In genomic region chr15:90400759-90401314, GRCh38 we compare ENCODE assay signal across 1 cellular context.
TF ChIP-seq lines count a peak whose summit lies in the region.

No MANE protein-coding gene starts in this region.

TF ChIP-seq in HepG2, 621 proteins besides CTCF, POLR2A, EP300 and RAD21 (continued from another document and continues in another):
- 0 out of 2 replicates have a peak, but pooled peaks have one; percentile 29 for TF ChIP-seq ZNF644 (CRISPR knock-in tag; IDR thresholded peaks at IDR 0.05; ENCODE audit: low read depth)
- no peak for TF ChIP-seq ZNF776 (CRISPR knock-in tag; IDR thresholded peaks at IDR 0.05)
- no peak for TF ChIP-seq KDM6A (CRISPR knock-in tag; IDR thresholded peaks at IDR 0.05; ENCODE audit: low read depth)
- no peak for TF ChIP-seq GABPA (IDR thresholded peaks at IDR 0.05; ENCODE audit: low read depth, low read length)
- peak; percentile 68 for TF ChIP-seq GABPA (CRISPR knock-in tag; IDR thresholded peaks at IDR 0.05; ENCODE audit: low read depth)
- no peak for TF ChIP-seq SALL2 (CRISPR knock-in tag; IDR thresholded peaks at IDR 0.05)
- TF ChIP-seq RNF2 (conservative IDR thresholded peaks at IDR 0.05; ENCODE audit: low read depth): no peak
- TF ChIP-seq ZBTB21 (CRISPR knock-in tag; IDR thresholded peaks at IDR 0.05): no peak
- peak; percentile 65; the same call in 1 of the 2 replicates for TF ChIP-seq NR2C2 (CRISPR knock-in tag; IDR thresholded peaks at IDR 0.05; ENCODE audit: borderline replicate concordance)
- no peak for TF ChIP-seq MAF1 (CRISPR knock-in tag; IDR thresholded peaks at IDR 0.05; ENCODE audit: borderline replicate concordance)
- peak; percentile 30; the same call in 1 of the 2 replicates for TF ChIP-seq ATF3 (CRISPR knock-in tag; IDR thresholded peaks at IDR 0.05)
- TF ChIP-seq POLR2AphosphoS5 (IDR thresholded peaks at IDR 0.05; ENCODE audit: low read depth, low read length): no peak
- 0 out of 2 replicates have a peak, but pooled peaks have one; percentile 15 for TF ChIP-seq MED1 (CRISPR knock-in tag; IDR thresholded peaks at IDR 0.05)
- no peak for TF ChIP-seq KLF13 (CRISPR knock-in tag; IDR thresholded peaks at IDR 0.05)
- no peak for TF ChIP-seq CBFB (CRISPR knock-in tag; IDR thresholded peaks at IDR 0.05)
- TF ChIP-seq MXD4 (CRISPR knock-in tag; IDR thresholded peaks at IDR 0.05): no peak
- peak; percentile 31; the same call in 1 of the 2 replicates for TF ChIP-seq JUND (CRISPR knock-in tag; IDR thresholded peaks at IDR 0.05)
- TF ChIP-seq MED13 (CRISPR knock-in tag; IDR thresholded peaks at IDR 0.05): no peak
- TF ChIP-seq GZF1 (CRISPR knock-in tag; IDR thresholded peaks at IDR 0.05): no peak
- no peak for TF ChIP-seq ZNF274 (CRISPR knock-in tag; IDR thresholded peaks at IDR 0.05)
- no peak for TF ChIP-seq ZBTB14 (CRISPR knock-in tag; IDR thresholded peaks at IDR 0.05)
- TF ChIP-seq MYC (CRISPR knock-in tag; IDR thresholded peaks at IDR 0.05; ENCODE audit: borderline replicate concordance): no peak
- TF ChIP-seq CHD2 (IDR thresholded peaks at IDR 0.05; ENCODE audit: low read depth, low read length): no peak
- TF ChIP-seq ZXDC (CRISPR knock-in tag; IDR thresholded peaks at IDR 0.05): no peak
- TF ChIP-seq ZNF883 (CRISPR knock-in tag; IDR thresholded peaks at IDR 0.05; ENCODE audit: not compliant biosample characterization): no peak
- no peak for TF ChIP-seq SNRNP70 (IDR thresholded peaks at IDR 0.05; ENCODE audit: low read depth, low read length)
- TF ChIP-seq ZNF552 (CRISPR knock-in tag; IDR thresholded peaks at IDR 0.05; ENCODE audit: borderline replicate concordance): no peak
- TF ChIP-seq ZBTB46 (CRISPR knock-in tag; IDR thresholded peaks at IDR 0.05; ENCODE audit: borderline replicate concordance): no peak
- no peak for TF ChIP-seq AGO2 (optimal IDR thresholded peaks at IDR 0.05; ENCODE audit: low read depth, low read length)
- no peak for TF ChIP-seq NR0B2 (CRISPR knock-in tag; IDR thresholded peaks at IDR 0.05)
- 0 out of 2 replicates have a peak, but pooled peaks have one; percentile 21 for TF ChIP-seq ZMYM4 (CRISPR knock-in tag; IDR thresholded peaks at IDR 0.05)
- no peak for TF ChIP-seq ARNT (IDR thresholded peaks at IDR 0.05)
- TF ChIP-seq HDAC2 (CRISPR knock-in tag; IDR thresholded peaks at IDR 0.05): 0 out of 2 replicates have a peak, but pooled peaks have one; percentile 25
- no peak for TF ChIP-seq THAP8 (CRISPR knock-in tag; IDR thresholded peaks at IDR 0.05; ENCODE audit: borderline replicate concordance)
- TF ChIP-seq HMG20A (CRISPR knock-in tag; IDR thresholded peaks at IDR 0.05; ENCODE audit: borderline replicate concordance): peak; percentile 51; the same call in 1 of the 2 replicates
- no peak for TF ChIP-seq ZNF33A (CRISPR knock-in tag; IDR thresholded peaks at IDR 0.05; ENCODE audit: borderline replicate concordance)
- TF ChIP-seq ZNF530 (CRISPR knock-in tag; IDR thresholded peaks at IDR 0.05; ENCODE audit: low read depth): no peak
- TF ChIP-seq ZNF329 (CRISPR knock-in tag; IDR thresholded peaks at IDR 0.05; ENCODE audit: low read depth): no peak
- no peak; the same call in 1 of the 2 replicates for TF ChIP-seq HNF4A (CRISPR knock-in tag; IDR thresholded peaks at IDR 0.05)
- 0 out of 2 replicates have a peak, but pooled peaks have one; percentile 23 for TF ChIP-seq IRF2 (CRISPR knock-in tag; IDR thresholded peaks at IDR 0.05)
- TF ChIP-seq ZNF605 (CRISPR knock-in tag; IDR thresholded peaks at IDR 0.05): no peak
- no peak for TF ChIP-seq SYNCRIP (IDR thresholded peaks at IDR 0.05; ENCODE audit: insufficient read depth, low read depth, low read length)
- TF ChIP-seq SIN3B (IDR thresholded peaks at IDR 0.05; ENCODE audit: low read length): no peak
- no peak for TF ChIP-seq ZNF34 (CRISPR knock-in tag; IDR thresholded peaks at IDR 0.05; ENCODE audit: borderline replicate concordance)
- no peak for TF ChIP-seq BRD4 (CRISPR knock-in tag; IDR thresholded peaks at IDR 0.05)
- no peak for TF ChIP-seq ZNF496 (CRISPR knock-in tag; IDR thresholded peaks at IDR 0.05; ENCODE audit: insufficient replicate concordance)
- no peak for TF ChIP-seq ZNF572 (CRISPR knock-in tag; IDR thresholded peaks at IDR 0.05)
- TF ChIP-seq HOMEZ (CRISPR knock-in tag; IDR thresholded peaks at IDR 0.05; ENCODE audit: low read depth): no peak; the same call in 1 of the 2 replicates
- TF ChIP-seq CEBPG (CRISPR knock-in tag; IDR thresholded peaks at IDR 0.05): peak; percentile 59
- no peak for TF ChIP-seq ZNF383 (CRISPR knock-in tag; IDR thresholded peaks at IDR 0.05; ENCODE audit: borderline replicate concordance)
- no peak for TF ChIP-seq IKZF4 (CRISPR knock-in tag; IDR thresholded peaks at IDR 0.05; ENCODE audit: borderline replicate concordance, low read depth, not compliant biosample characterization)
- TF ChIP-seq SMAD3 (CRISPR knock-in tag; IDR thresholded peaks at IDR 0.05): no peak
- TF ChIP-seq ZNF205 (CRISPR knock-in tag; IDR thresholded peaks at IDR 0.05): no peak
- TF ChIP-seq ZNF264 (CRISPR knock-in tag; IDR thresholded peaks at IDR 0.05): no peak
- TF ChIP-seq ZNF766 (CRISPR knock-in tag; IDR thresholded peaks at IDR 0.05; ENCODE audit: borderline replicate concordance): peak; percentile 88
- TF ChIP-seq ZNF136 (CRISPR knock-in tag; IDR thresholded peaks at IDR 0.05; ENCODE audit: low read depth): no peak
- TF ChIP-seq ARNT2 (CRISPR knock-in tag; IDR thresholded peaks at IDR 0.05; ENCODE audit: low read depth): no peak
- no peak for TF ChIP-seq EHMT2 (IDR thresholded peaks at IDR 0.05; ENCODE audit: borderline replicate concordance, low read depth, low read length)
- no peak for TF ChIP-seq MTA1 (CRISPR knock-in tag; IDR thresholded peaks at IDR 0.05; ENCODE audit: borderline replicate concordance)
- TF ChIP-seq MAFF (IDR thresholded peaks at IDR 0.05; ENCODE audit: low read depth, low read length): 0 out of 2 replicates have a peak, but pooled peaks have one; percentile 29
- TF ChIP-seq GPN1 (CRISPR knock-in tag; IDR thresholded peaks at IDR 0.05; ENCODE audit: borderline replicate concordance): no peak
- TF ChIP-seq HMGXB3 (CRISPR knock-in tag; IDR thresholded peaks at IDR 0.05; ENCODE audit: borderline replicate concordance): no peak
- no peak for TF ChIP-seq ZNF253 (CRISPR knock-in tag; IDR thresholded peaks at IDR 0.05; ENCODE audit: borderline replicate concordance)
- TF ChIP-seq CHD4 (IDR thresholded peaks at IDR 0.05; ENCODE audit: borderline replicate concordance, low read length): peak; percentile 51; the same call in 1 of the 2 replicates
- TF ChIP-seq FOXM1 (CRISPR knock-in tag; IDR thresholded peaks at IDR 0.05): no peak
- no peak for TF ChIP-seq ZNF260 (CRISPR knock-in tag; IDR thresholded peaks at IDR 0.05; ENCODE audit: borderline replicate concordance, low read depth)
- no peak for TF ChIP-seq U2AF2 (IDR thresholded peaks at IDR 0.05; ENCODE audit: low read depth, low read length)
